1 cellular context compared by ENCODE assay signal in genomic region chr11:68036717-68037239, GRCh38.
A peak's percentile ranks its signal among the peaks of the same experiment; 100 is the strongest.
TF ChIP-seq lines count a peak whose summit lies in the region.

No MANE protein-coding gene starts in this region.

TF ChIP-seq in GM12878, 131 proteins besides CTCF, POLR2A, EP300 and RAD21:
- TF ChIP-seq FOXK2 (IDR thresholded peaks at IDR 0.05) (no peak), SPI1 (IDR thresholded peaks at IDR 0.05; ENCODE audit: borderline replicate concordance, insufficient read depth, low read depth, low read length) (peak; percentile 32; the same call in 1 of the 2 replicates)
